Comparison of ENCODE assay signal across 25 cellular contexts in genomic region chr12:132204822-132205270, GRCh38.
DNase-seq lines count a peak whose midpoint lies in the region; ATAC-seq and TF ChIP-seq lines count a peak whose summit lies in the region.
"Had no signal": no experiment of that assay in that cellular context is flagged by ENCODE, and none has a peak within 500 bp of the region (broad histone marks: within the 10 kb centered on the region; RNA-seq: fewer than 3 reads in every experiment).

No MANE protein-coding gene starts in this region.

- H3K4me1 ChIP-seq in breast epithelium (peaks cover 0 to 6% of the 10 kb centered on the region in 2 donors), mammary epithelial cell (ENCODE audit: insufficient read depth, low read length) (peaks cover 3% of the 10 kb centered on the region), lower lobe of right lung (peaks cover 7% of the 10 kb centered on the region), stomach smooth muscle (ENCODE audit: control insufficient read depth, insufficient read depth, low read length) (peaks cover 15% of the 10 kb centered on the region)
- H3K4me1 ChIP-seq: SJSA1 had no signal

- TF ChIP-seq CTCF in breast epithelium (IDR thresholded peaks at IDR 0.05): no peak
- TF ChIP-seq CTCF in mammary epithelial cell (conservative IDR thresholded peaks at IDR 0.05 in 1 of 2, IDR thresholded peaks at IDR 0.05 in 1 of 2; ENCODE audit: extremely low read depth in 1 of 2, insufficient read depth in 1 of 2, low read depth in 1 of 2, low read length in 2 of 2): no peak
- TF ChIP-seq CTCF in WERI-Rb-1 (IDR thresholded peaks at IDR 0.05; ENCODE audit: low read depth, low read length): no peak
- TF ChIP-seq CTCF in lower lobe of right lung (IDR thresholded peaks at IDR 0.05): no peak
- TF ChIP-seq CTCF in lower leg skin (IDR thresholded peaks at IDR 0.05): no peak

- H4K20me1 ChIP-seq in mammary epithelial cell (ENCODE audit: insufficient read depth, low read length): no peaks in the 10 kb centered on the region

- intact Hi-C loops in breast epithelium (cut with DNase I; ENCODE audit: low total_unique reads): no loop called here
- intact Hi-C loops in mammary epithelial cell (cut with micrococcal nuclease): no loop called here
- intact Hi-C loops in lower lobe of right lung (cut with DNase I): no loop called here
- intact Hi-C loops in lower leg skin (cut with DNase I; ENCODE audit: low total_unique reads): no loop called here

- no peak for TF ChIP-seq POLR2A in breast epithelium (IDR thresholded peaks at IDR 0.05)
- TF ChIP-seq POLR2A in lower leg skin (IDR thresholded peaks at IDR 0.05): no peak

- dilution Hi-C loops in mammary epithelial cell (cut with HindIII; ENCODE audit: low sequenced_read_pairs): no loop called here

- H3K27ac ChIP-seq in breast epithelium: no peak overlapping the region
- H3K27ac ChIP-seq in mammary epithelial cell (ENCODE audit: insufficient read depth, low read depth, low read length): no peak overlapping the region
- H3K27ac ChIP-seq in WERI-Rb-1: peak overlapping the region; percentile 23; the same call in 1 of the 2 replicates
- no peak overlapping the region for H3K27ac ChIP-seq in lower lobe of right lung
- H3K27ac ChIP-seq in stomach smooth muscle (ENCODE audit: low read length): no peak overlapping the region
- H3K27ac ChIP-seq: BLaER1 treated with 17β-estradiol and CSF1 and Interleukin-3, amounts not matched to agents 10 nM and 100 nM; body of pancreas; gastrocnemius medialis; SJSA1 had no signal

- H3K36me3 ChIP-seq in breast epithelium: no peaks in the 10 kb centered on the region
- H3K36me3 ChIP-seq in mammary epithelial cell (ENCODE audit: insufficient read depth, low read length): no peaks in the 10 kb centered on the region
- no peaks in the 10 kb centered on the region for H3K36me3 ChIP-seq in WERI-Rb-1
- no peaks in the 10 kb centered on the region for H3K36me3 ChIP-seq in lower lobe of right lung
- H3K36me3 ChIP-seq in stomach smooth muscle (ENCODE audit: control insufficient read depth in 2 of 2, insufficient read depth in 2 of 2, low read length in 2 of 2): no peaks in the 10 kb centered on the region
- H3K36me3 ChIP-seq: BLaER1 treated with 17β-estradiol and CSF1 and Interleukin-3, amounts not matched to agents 10 nM and 100 nM; gastrocnemius medialis; SJSA1 had no signal

- H3K27me3 ChIP-seq in breast epithelium (peaks cover 6 to 77% of the 10 kb centered on the region in 2 donors), mammary epithelial cell (ENCODE audit: insufficient read depth, low read length) (peaks cover 18% of the 10 kb centered on the region), WERI-Rb-1 (ENCODE audit: insufficient read depth, low read depth, severe bottlenecking) (no peaks in the 10 kb centered on the region), lower lobe of right lung (ENCODE audit: low read depth) (peaks cover 59% of the 10 kb centered on the region), stomach smooth muscle (ENCODE audit: control insufficient read depth in 1 of 2, insufficient read depth in 2 of 2, low read length in 2 of 2) (peaks cover 39 to 48% of the 10 kb centered on the region in 2 donors)
- H3K27me3 ChIP-seq: body of pancreas had no signal

- 4% methylated on average over 11 of the region's 19 CpGs for WGBS in mammary epithelial cell (ENCODE audit: low coverage, missing lambda C conversion rate)
- WGBS in lower leg skin, 2 donors: 20 to 23% methylated on average over 10 to 13 of the region's 19 CpGs

- H3K9me3 ChIP-seq in breast epithelium (peaks cover 0 to 4% of the 10 kb centered on the region in 2 donors), mammary epithelial cell (replicated peaks; ENCODE audit: insufficient read depth, low read length) (peaks cover 3% of the 10 kb centered on the region), WERI-Rb-1 (ENCODE audit: severe bottlenecking) (peaks cover 6% of the 10 kb centered on the region), lower lobe of right lung (no peaks in the 10 kb centered on the region), stomach smooth muscle (ENCODE audit: control insufficient read depth in 2 of 2, low read length in 2 of 2) (peaks cover 0 to 10% of the 10 kb centered on the region in 2 donors)
- H3K9me3 ChIP-seq: gastrocnemius medialis, SJSA1 had no signal

- H3K9ac ChIP-seq in mammary epithelial cell (ENCODE audit: insufficient read depth, low read length) (no peak overlapping the region), stomach smooth muscle (ENCODE audit: low read length in 2 of 2) (peak overlapping the region in 1 of 2 donors; percentile 15)
- H3K9ac ChIP-seq: BLaER1 treated with 17β-estradiol and CSF1 and Interleukin-3, amounts not matched to agents 10 nM and 100 nM had no signal

- H3K4me3 ChIP-seq in breast epithelium: peak overlapping the region; percentile 7 to 63 (median 30)
- no peak overlapping the region for H3K4me3 ChIP-seq in mammary epithelial cell (replicated peaks in 1 of 3; ENCODE audit: insufficient read depth in 1 of 3, low read depth in 2 of 3, low read length in 3 of 3)
- no peak overlapping the region for H3K4me3 ChIP-seq in WERI-Rb-1 (ENCODE audit: low read depth, low read length)
- H3K4me3 ChIP-seq in lower lobe of right lung: peak overlapping the region; percentile 2
- peak overlapping the region; percentile 57 to 67 for H3K4me3 ChIP-seq in stomach smooth muscle (ENCODE audit: low read length in 2 of 2)
- H3K4me3 ChIP-seq in lower leg skin (ENCODE audit: low read depth, poor library complexity, severe bottlenecking): no peak overlapping the region
- H3K4me3 ChIP-seq: body of pancreas, SJSA1 had no signal

- no peak overlapping the region for H2AFZ ChIP-seq in mammary epithelial cell (ENCODE audit: low read depth, low read length)

- DNase-seq in breast epithelium (ENCODE audit: low spot score in 2 of 2) (no peak), mammary epithelial cell (no peak), WERI-Rb-1 (no peak), lower lobe of right lung (no peak), NCI-H1092 treated with DMSO at 0.1 percent for 48 hours (lab: John Stamatoyannopoulos, UW) (no peak), lower leg skin (ENCODE audit: low spot score in 2 of 2) (no peak)
- no peak for DNase-seq in activated CD8-positive, alpha-beta memory T cell treated with anti-CD3 and anti-CD28 coated beads for 24 hours
- DNase-seq: activated CD4-positive, alpha-beta T cell treated with anti-CD3 and anti-CD28 coated beads, Interleukin-2, amount 50 U/mL, for 1 hour; activated CD8-positive, alpha-beta memory T cell treated with anti-CD3 and anti-CD28 coated beads, Interleukin-2, amount 50 U/mL, for 48 hours; activated naive CD8-positive, alpha-beta T cell treated with anti-CD3 and anti-CD28 coated beads for 36 hours; body of pancreas; effector memory CD4-positive, alpha-beta T cell; gastrocnemius medialis; naive B cell; NCI-H1105; NCI-H510A; NK-92 treated with Interleukin-12 subunit alpha and Interleukin-12 subunit beta, amount 100 ng/mL, for 24 hours; small intestine; stimulated activated CD4-positive, alpha-beta T cell treated with anti-CD3 and anti-CD28 coated beads, Interleukin-2, amount 100 ng/mL, for 24 hours; T-helper 17 cell; trophoblast cell had no signal

- in situ Hi-C loops in mammary epithelial cell (cut with MboI; ENCODE audit: low sequenced_read_pairs in 2 of 2): no loop called here

- no peak overlapping the region for H3K4me2 ChIP-seq in mammary epithelial cell (ENCODE audit: insufficient read depth, low read depth, low read length)

- H3K79me2 ChIP-seq in mammary epithelial cell (ENCODE audit: insufficient read depth, low read length): no peaks in the 10 kb centered on the region

- no TSS peak for BruUV-seq in mammary epithelial cell (replicated peaks; lab: Mats Ljungman, UMichigan)

- CTCF ChIA-PET in mammary epithelial cell (lab: Charles Lee; ENCODE audit: low non-redundant PET): no interaction called here

- no peak for ATAC-seq in lower lobe of right lung
- ATAC-seq: body of pancreas, esophagus mucosa, gastrocnemius medialis, T-helper 17 cell had no signal

Comparison
In these comparisons a context has a peak if more than half of its experiments do, and no peak if none do; other contexts are left out.
1. H3K4me3 ChIP-seq: peak in breast epithelium (3 of 3), lower lobe of right lung (single experiment) and stomach smooth muscle (2 of 2); none in mammary epithelial cell (0 of 3), WERI-Rb-1 (single experiment) and lower leg skin (single experiment).